Comparison of ENCODE assay signal across 24 cellular contexts in the genomic region with DNA sequence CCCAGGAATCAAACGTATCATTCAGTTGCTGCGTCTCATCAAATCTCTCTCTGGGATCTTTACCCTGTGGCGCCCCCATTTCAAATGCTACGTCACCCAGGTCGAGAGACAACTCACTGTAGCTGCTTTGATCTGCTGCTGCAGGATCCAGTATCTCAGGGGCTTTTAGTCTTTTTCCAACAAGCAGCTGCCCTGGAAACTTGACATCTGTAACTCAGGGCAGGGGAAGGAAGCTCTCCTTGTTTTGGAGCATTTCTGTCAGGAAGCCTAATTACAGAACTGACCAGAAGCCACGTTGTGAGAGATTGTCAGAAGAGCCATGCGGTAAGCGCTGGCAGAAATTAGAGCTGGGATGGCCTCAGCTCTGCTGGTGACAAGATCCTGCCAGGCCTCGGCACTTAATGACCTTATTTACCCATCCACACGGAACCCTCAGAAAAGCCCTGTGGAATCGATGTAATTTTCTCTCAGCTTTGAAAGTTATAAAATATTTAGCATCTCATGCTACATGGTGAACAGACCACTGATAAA.
"Had no signal": no experiment of that assay in that cellular context is flagged by ENCODE, and none has a peak within 500 bp of the region (broad histone marks: within the 10 kb centered on the region; RNA-seq: fewer than 3 reads in every experiment).

No MANE protein-coding gene starts in this region.

- H3K9ac ChIP-seq: KMS-11 had no signal

- H3K4me3 ChIP-seq: K562, SJSA1, SK-N-MC had no signal

- H3K4me2 ChIP-seq: KMS-11 had no signal

- H3K27ac Mint-ChIP-seq: IgD-negative memory B cell had no signal

- H3K4me1 Mint-ChIP-seq: IgD-negative memory B cell had no signal

- FAIRE-seq: K562, RCC 7860 had no signal

- DNase-seq: Kasumi-1, MM.1S, NCI-H1092 treated with DMSO at 0.1 percent for 48 hours, NCI-H1436, NCI-H187, NCI-H2029, NCI-H2081 treated with DMSO at 0.1 percent for 48 hours, NCI-H2171, NCI-H226, NCI-H446, NCI-H510A, NCI-H524 treated with DMSO at 0.1 percent for 48 hours, NCI-H69, NCI-H774, Right ventricle myocardium superior, RPMI8226, SIG-M5 had no signal

- ATAC-seq: K562 had no signal

- H3K27ac ChIP-seq: HL-60, KMS-11, SJSA1, SK-N-MC had no signal

- H3K27me3 ChIP-seq: SJSA1 had no signal

- H3K9me3 Mint-ChIP-seq: IgD-negative memory B cell had no signal

- H3K4me1 ChIP-seq: SJSA1 had no signal

- H3K36me3 Mint-ChIP-seq: IgD-negative memory B cell had no signal

- H3K9me3 ChIP-seq: SJSA1 had no signal

- H3K4me3 Mint-ChIP-seq: IgD-negative memory B cell had no signal
